Comparison of ENCODE assay signal across 8 cellular contexts in genomic region chr5:140357731-140358093, GRCh38. TPM values are rescaled to one million over a fixed set of nuclear protein-coding genes. Genes with fewer than 3 reads are reported as not detected.
DNase-seq lines count a peak whose midpoint lies in the region; TF ChIP-seq lines count a peak whose summit lies in the region.

No MANE protein-coding gene starts in this region.

- peak overlapping the region; percentile 36; the same call in 1 of the 2 replicates for H3K9ac ChIP-seq in ES-I3 (ENCODE audit: low read depth, low read length)

- 1% methylated on average over 18 of the region's 18 CpGs for WGBS in testis, 2 donors

- H3K4me3 ChIP-seq in H7 (ENCODE audit: insufficient read depth, low read depth, low read length) (no peak overlapping the region), fibroblast of villous mesenchyme (ENCODE audit: low read depth, low read length) (peak overlapping the region; percentile 21), testis (no peak overlapping the region)

- no peak overlapping the region for H3K27ac ChIP-seq in testis

- no peaks in the 10 kb centered on the region; the same call in 1 of the 2 replicates for H3K4me1 ChIP-seq in ES-I3 (ENCODE audit: insufficient read depth, low read length)
- H3K4me1 ChIP-seq in testis: no peaks in the 10 kb centered on the region

- no peak for TF ChIP-seq POLR2A in testis (IDR thresholded peaks at IDR 0.05)

- TF ChIP-seq CTCF in fibroblast of villous mesenchyme (IDR thresholded peaks at IDR 0.05; ENCODE audit: insufficient read depth, low read depth, low read length): peak; percentile 95
- TF ChIP-seq CTCF in testis (IDR thresholded peaks at IDR 0.05): peak; percentile 80 to 82 (median 82)

- H3K27me3 ChIP-seq in H7 (ENCODE audit: control insufficient read depth, insufficient read depth, low read length) (no peaks in the 10 kb centered on the region), testis (no peaks in the 10 kb centered on the region)

- H3K36me3 ChIP-seq in ES-I3 (ENCODE audit: insufficient read depth, low read length): no peaks in the 10 kb centered on the region
- no peaks in the 10 kb centered on the region for H3K36me3 ChIP-seq in H7 (replicated peaks; ENCODE audit: control insufficient read depth, insufficient read depth, low read length)
- no peaks in the 10 kb centered on the region for H3K36me3 ChIP-seq in testis (ENCODE audit: low read depth, missing control alignments)

- intact Hi-C loops in testis (cut with DNase I; ENCODE audit: low total_unique reads): no loop called here

- DNase-seq in H7: peak; percentile 94
- peak; percentile 94 for DNase-seq in LoVo (ENCODE audit: low spot score)
- DNase-seq in RPMI7951 (ENCODE audit: low read depth): peak; percentile 76
- peak; percentile 56 for DNase-seq in activated T-helper 9 cell treated with anti-CD3 and anti-CD28 coated beads, Interleukin-2, amount 50 U/mL, for 16 hours (ENCODE audit: low read depth)
- peak; percentile 87 for DNase-seq in fibroblast of villous mesenchyme (ENCODE audit: low read depth)
- DNase-seq in nucleus accumbens (lab: John Stamatoyannopoulos, UW): peak in 53 of 56 donors; percentile 42 to 91 (median 79)
- DNase-seq in testis: peak; percentile 90

- H3K9me3 ChIP-seq in ES-I3 (ENCODE audit: control insufficient read depth, insufficient read depth, low read length): no peaks in the 10 kb centered on the region
- no peaks in the 10 kb centered on the region for H3K9me3 ChIP-seq in testis

RNA-seq across cellular contexts. Expression of gene SLC4A9, which starts 2.3 kb away (rescaled TPM):
- 0.33 TPM in 1 of 2 replicates, not detected in the other for total RNA-seq in H7 (2014; rRNA removed; shearing (Covaris generic))
- not detected in 2 replicates for total RNA-seq in RPMI7951 (2014; rRNA removed; shearing (Covaris generic))
- total RNA-seq in fibroblast of villous mesenchyme: not detected in 2 replicates
- total RNA-seq in testis: 1 to 10 TPM in 1 of 2 donors, under 1 TPM in 1; 0.81 to 1.2 TPM
- polyA plus RNA-seq in testis (ENCODE audit: insufficient read depth, low read depth, low replicate concordance): 1.2 TPM

RNA-seq across cellular contexts. Expression of gene HBEGF, which starts 11.3 kb away (rescaled TPM):
- 1.6 and 2.3 TPM in 2 replicates for total RNA-seq in H7 (2014; rRNA removed; shearing (Covaris generic))
- 3.5 and 3.9 TPM in 2 replicates for total RNA-seq in RPMI7951 (2014; rRNA removed; shearing (Covaris generic))
- 7.4 and 9.5 TPM in 2 replicates for total RNA-seq in fibroblast of villous mesenchyme
- 10 to 100 TPM; 23.2 to 23.9 TPM for total RNA-seq in testis
- polyA plus RNA-seq in testis (ENCODE audit: insufficient read depth, low read depth, low replicate concordance): 8.2 TPM

RNA-seq across cellular contexts. Expression of gene ANKHD1, which starts 43.9 kb away (rescaled TPM):
- total RNA-seq in H7 (2014; rRNA removed; shearing (Covaris generic)): 49.2 and 58.0 TPM in 2 replicates
- 31.4 and 35.2 TPM in 2 replicates for total RNA-seq in RPMI7951 (2014; rRNA removed; shearing (Covaris generic))
- total RNA-seq in fibroblast of villous mesenchyme (64.8 and 66.0 TPM in 2 replicates), testis (100 to 1,000 TPM; 170 to 172 TPM)
- 70.0 TPM for polyA plus RNA-seq in testis (ENCODE audit: insufficient read depth, low read depth, low replicate concordance)

RNA-seq across cellular contexts. Expression of gene PFDN1, which starts 54.8 kb away (rescaled TPM):
- total RNA-seq in H7 (2014; rRNA removed; shearing (Covaris generic)): 81.8 and 82.9 TPM in 2 replicates
- total RNA-seq in RPMI7951 (2014; rRNA removed; shearing (Covaris generic)): 86.1 and 114 TPM in 2 replicates
- total RNA-seq in fibroblast of villous mesenchyme (69.1 and 91.5 TPM in 2 replicates), testis (100 to 1,000 TPM; 156 to 185 TPM)
- polyA plus RNA-seq in testis (ENCODE audit: insufficient read depth, low read depth, low replicate concordance): 62.4 TPM
